Comparison of ENCODE assay signal across 24 cellular contexts in genomic region chr11:131447898-131448297, GRCh38.
"Had no signal": no experiment of that assay in that cellular context is flagged by ENCODE, and none has a peak within 500 bp of the region (broad histone marks: within the 10 kb centered on the region; RNA-seq: fewer than 3 reads in every experiment).

No MANE protein-coding gene starts in this region.

- H3K9me3 ChIP-seq: SJSA1 had no signal

- H3K27ac ChIP-seq: HL-60, SJSA1, SK-N-MC had no signal

- H3K36me3 ChIP-seq: SJSA1 had no signal

- FAIRE-seq: HTR-8/SVneo, RCC 7860 had no signal

- H3K4me1 ChIP-seq: SJSA1 had no signal

- DNase-seq: KBM-7, MV-4-11, NCI-H1092, NCI-H1105 treated with DMSO at 0.1 percent for 48 hours, NCI-H1417 treated with DMSO at 0.1 percent for 48 hours, NCI-H146, NCI-H1694 treated with DMSO at 0.1 percent for 48 hours, NCI-H1930, NCI-H2081, NCI-H2107, NCI-H226, NCI-H446, NCI-H510A, NCI-H524 treated with DMSO at 0.1 percent for 48 hours, NCI-H69, NCI-H774, Right ventricle myocardium superior, RPMI8226, SIG-M5 had no signal

- H3K4me3 ChIP-seq: SJSA1, SK-N-MC had no signal

- H3K27me3 ChIP-seq: SJSA1 had no signal
